Comparison of ENCODE assay signal across 21 cellular contexts in the genomic region with DNA sequence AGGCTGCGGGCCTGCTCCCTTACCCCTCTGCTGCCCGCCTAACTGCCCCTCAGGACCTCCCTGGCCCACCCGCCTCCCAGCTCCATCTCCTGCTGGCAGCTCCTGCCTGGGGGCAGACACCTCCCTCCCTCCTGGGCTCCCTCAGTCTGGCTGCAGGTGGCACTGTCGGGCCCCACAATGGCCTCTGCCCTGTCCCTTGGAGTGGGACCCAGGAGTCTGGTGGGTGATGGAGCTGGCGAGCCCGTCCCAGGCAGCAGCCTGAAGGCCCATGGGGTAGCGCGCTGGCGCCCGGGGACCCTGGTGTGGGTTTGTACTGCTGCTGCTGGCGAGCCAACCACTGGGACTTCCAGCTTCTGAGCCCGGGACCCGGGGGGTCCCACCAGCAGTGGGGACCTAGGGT.
DNase-seq lines count a peak whose midpoint lies in the region; ATAC-seq and TF ChIP-seq lines count a peak whose summit lies in the region.
"Had no signal": no experiment of that assay in that cellular context is flagged by ENCODE, and none has a peak within 500 bp of the region (broad histone marks: within the 10 kb centered on the region; RNA-seq: fewer than 3 reads in every experiment).

No MANE protein-coding gene starts in this region.

- H3K4me1 ChIP-seq in gastrocnemius medialis = peaks cover 21 to 29% of the 10 kb centered on the region in 2 donors

- H3K36me3 ChIP-seq in BJ (ENCODE audit: control insufficient read depth, insufficient read depth, low read length) (peaks cover 37% of the 10 kb centered on the region), gastrocnemius medialis (peaks cover 0 to 4% of the 10 kb centered on the region in 2 donors)

- H3K27ac Mint-ChIP-seq in HFFc6 (no peak overlapping the region), memory B cell (no peak overlapping the region)
- H3K27ac Mint-ChIP-seq: activated CD8-positive, alpha-beta T cell treated with anti-CD3 and anti-CD28 coated beads for 36 hours; activated naive CD4-positive, alpha-beta T cell treated with anti-CD3 and anti-CD28 coated beads, Interleukin-2, amount 10 ng/mL, durations not matched to agents 7 days and 5 days had no signal

- H3K27me3 Mint-ChIP-seq in HFFc6 (ENCODE audit: insufficient read depth) (peaks cover 6% of the 10 kb centered on the region), memory B cell (no peaks in the 10 kb centered on the region)
- H3K27me3 Mint-ChIP-seq: activated CD8-positive, alpha-beta T cell treated with anti-CD3 and anti-CD28 coated beads for 36 hours; activated naive CD4-positive, alpha-beta T cell treated with anti-CD3 and anti-CD28 coated beads, Interleukin-2, amount 10 ng/mL, durations not matched to agents 7 days and 5 days had no signal

- ATAC-seq in memory B cell (ENCODE audit: low read depth) (peak; percentile 36), HG03175 (IDR thresholded peaks at IDR 0.05; ENCODE audit: unreplicated experiment) (no peak), gastrocnemius medialis (no peak), HG02571 (IDR thresholded peaks at IDR 0.05; ENCODE audit: unreplicated experiment) (no peak)
- ATAC-seq: activated CD8-positive, alpha-beta T cell treated with anti-CD3 and anti-CD28 coated beads for 36 hours; activated T-cell treated with anti-CD3 and anti-CD28 coated beads, Interleukin-2, amount 50 U/mL, for 4 hours; Right ventricle myocardium inferior had no signal

- H3K4me3 Mint-ChIP-seq in HFFc6 (no peak overlapping the region), memory B cell (no peak overlapping the region)
- H3K4me3 Mint-ChIP-seq: activated CD8-positive, alpha-beta T cell treated with anti-CD3 and anti-CD28 coated beads for 36 hours; activated naive CD4-positive, alpha-beta T cell treated with anti-CD3 and anti-CD28 coated beads, Interleukin-2, amount 10 ng/mL, durations not matched to agents 7 days and 5 days; activated T-cell treated with anti-CD3 and anti-CD28 coated beads, Interleukin-2, amount 50 U/mL, for 4 hours had no signal

- TF ChIP-seq CTCF in BJ (IDR thresholded peaks at IDR 0.05; ENCODE audit: insufficient read depth, low read depth, low read length) (0 out of 2 replicates have a peak, but pooled peaks have one; percentile 6), HFFc6 (IDR thresholded peaks at IDR 0.05) (peak; percentile 27; the same call in 1 of the 2 replicates), astrocyte of the cerebellum (IDR thresholded peaks at IDR 0.05; ENCODE audit: low read depth, low read length, missing control alignments) (peak; percentile 11), gastrocnemius medialis (IDR thresholded peaks at IDR 0.05 in 4 of 5, conservative IDR thresholded peaks at IDR 0.05 in 1 of 5) (peak in 1 of 5 experiments; percentile 15)

- no peaks in the 10 kb centered on the region for H3K9me3 ChIP-seq in gastrocnemius medialis
- H3K9me3 ChIP-seq: Caco-2, vagina had no signal

- no peak overlapping the region for H3K4me3 ChIP-seq in BJ (ENCODE audit: low read depth, low read length)
- H3K4me3 ChIP-seq in astrocyte of the cerebellum (ENCODE audit: low read depth, low read length) = no peak overlapping the region
- no peak overlapping the region for H3K4me3 ChIP-seq in gastrocnemius medialis
- H3K4me3 ChIP-seq: vagina had no signal

- H3K9me3 Mint-ChIP-seq in HFFc6 (no peaks in the 10 kb centered on the region), memory B cell (no peaks in the 10 kb centered on the region)
- H3K9me3 Mint-ChIP-seq: activated CD8-positive, alpha-beta T cell treated with anti-CD3 and anti-CD28 coated beads for 36 hours; activated naive CD4-positive, alpha-beta T cell treated with anti-CD3 and anti-CD28 coated beads, Interleukin-2, amount 10 ng/mL, durations not matched to agents 7 days and 5 days; activated T-cell treated with anti-CD3 and anti-CD28 coated beads, Interleukin-2, amount 50 U/mL, for 4 hours had no signal

- no peak for TF ChIP-seq POLR2A in gastrocnemius medialis (IDR thresholded peaks at IDR 0.05)

- DNase-seq in BJ (ENCODE audit: low read depth) = no peak
- no peak for DNase-seq in HFFc6
- DNase-seq in astrocyte of the cerebellum (ENCODE audit: low read depth) = no peak
- no peak for DNase-seq in memory B cell (ENCODE audit: low spot score in 2 of 2)
- no peak for DNase-seq in activated T-cell treated with anti-CD3 and anti-CD28 coated beads, Interleukin-2, amount 50 U/mL, for 1 hour
- no peak for DNase-seq in gastrocnemius medialis
- DNase-seq: activated CD8-positive, alpha-beta T cell treated with anti-CD3 and anti-CD28 coated beads for 36 hours; activated naive CD4-positive, alpha-beta T cell treated with anti-CD3 and anti-CD28 coated beads, Interleukin-2, amount 10 ng/mL, durations not matched to agents 7 days and 5 days; activated T-cell treated with anti-CD3 and anti-CD28 coated beads, Interleukin-2, amount 50 U/mL, for 4 hours; Caco-2; dermis blood vessel endothelial cell; EL; left ventricle myocardium superior; NCI-H226; NK-92 treated with Interleukin-12 subunit alpha and Interleukin-12 subunit beta, amount 100 ng/mL, for 24 hours; stimulated activated CD4-positive, alpha-beta T cell treated with anti-CD3 and anti-CD28 coated beads, Interleukin-4, amount 100 ng/mL, for 1 hour; T-helper 1 cell had no signal

- peaks cover 5% of the 10 kb centered on the region for H3K36me3 Mint-ChIP-seq in HFFc6 (ENCODE audit: low read depth)
- H3K36me3 Mint-ChIP-seq in memory B cell = peaks cover 10% of the 10 kb centered on the region

- POLR2A ChIA-PET in BJ (lab: Charles Lee) = no interaction called here

- peak overlapping the region in 2 of 4 donors; percentile 33 to 46 for H3K27ac ChIP-seq in gastrocnemius medialis
- H3K27ac ChIP-seq: vagina had no signal

- intact Hi-C loops in gastrocnemius medialis (cut with DNase I; ENCODE audit: low total_unique reads) = no loop called here

- CTCF ChIA-PET in BJ (lab: Yijun Ruan, JAX) = interaction anchor here (1.5 kb wide), 1 partner anchor 526 kb away, joined by 4 read pairs; no protein-coding TSS in a partner anchor

- H3K4me1 Mint-ChIP-seq in HFFc6 (ENCODE audit: low read depth) (peaks cover 8% of the 10 kb centered on the region), memory B cell (peaks cover 8% of the 10 kb centered on the region)
- H3K4me1 Mint-ChIP-seq: activated naive CD4-positive, alpha-beta T cell treated with anti-CD3 and anti-CD28 coated beads, Interleukin-2, amount 10 ng/mL, durations not matched to agents 7 days and 5 days had no signal

- in situ Hi-C loops in astrocyte of the cerebellum (cut with HindIII; ENCODE audit: low sequenced_read_pairs) (loop anchor here (5.0 to 10.0 kb wide), 2 partner anchors 205 to 532 kb away; no protein-coding TSS in a partner anchor), gastrocnemius medialis (cut with MboI; ENCODE audit: low sequenced_read_pairs in 4 of 4) (loop anchor here in 1 of 4 donors (25.0 kb wide), 1 partner anchor 535 kb away; no protein-coding TSS in a partner anchor)

- H3K27me3 ChIP-seq in BJ (ENCODE audit: control insufficient read depth, insufficient read depth, low read length) = no peaks in the 10 kb centered on the region
- H3K27me3 ChIP-seq in gastrocnemius medialis = no peaks in the 10 kb centered on the region
- H3K27me3 ChIP-seq: vagina had no signal
